ENCODE assay signal across 8 cellular contexts in genomic region chr10:70880077-70880534, GRCh38. TPM values are rescaled to one million over a fixed set of nuclear protein-coding genes. Genes with fewer than 3 reads are reported as not detected.
DNase-seq lines count a peak whose midpoint lies in the region; ATAC-seq, FAIRE-seq and TF ChIP-seq lines count a peak whose summit lies in the region.

No MANE protein-coding gene starts in this region.

- POLR2A ChIA-PET in Caco-2 (lab: Charles Lee): no interaction called here

- no TSS peak for BruUV-seq in Caco-2 (replicated peaks; lab: Mats Ljungman, UMichigan)

- in situ Hi-C loops in astrocyte of the spinal cord (cut with HindIII; ENCODE audit: low sequenced_read_pairs): no loop called here

- CTCF ChIA-PET in Caco-2 (lab: Charles Lee): interaction anchor here (1.2 to 1.5 kb wide), 2 partner anchors 119 to 329 kb away, joined by 3 read pairs; no protein-coding TSS in a partner anchor

- intact Hi-C loops in Caco-2 (cut with micrococcal nuclease; ENCODE audit: unreplicated experiment): loop anchor here (1.0 kb wide), 4 partner anchors 8 to 330 kb away; partner anchors contain the start of genes PCBD1 and SGPL1

- no peak overlapping the region for H3K4me3 Mint-ChIP-seq in Caco-2 (ENCODE audit: unreplicated experiment)

- no peaks in the 10 kb centered on the region for H3K27me3 Mint-ChIP-seq in Caco-2 (ENCODE audit: insufficient read depth, unreplicated experiment)

- peak; percentile 29 for FAIRE-seq in TTC549 (lab: Jason Lieb, UNC)

- DNase-seq in Caco-2 (peak; percentile 87 to 91), H7 (peak; percentile 82), NCI-H187 (lab: John Stamatoyannopoulos, UW) (peak; percentile 21 to 38), astrocyte of the spinal cord (ENCODE audit: low read depth, low spot score) (peak; percentile 78), iPS-NIHi11 (ENCODE audit: low spot score) (peak; percentile 72)
- peak; percentile 58 to 69 for DNase-seq in stimulated activated CD4-positive, alpha-beta T cell treated with anti-CD3 and anti-CD28 coated beads, Interleukin-12 subunit alpha, Interleukin-12 subunit beta, amount 100 ng/mL, for 24 hours (ENCODE audit: low read depth in 2 of 2)

- no peak for ATAC-seq in GM18858 (IDR thresholded peaks at IDR 0.05; ENCODE audit: unreplicated experiment)

- H3K27me3 ChIP-seq in Caco-2 (replicated peaks; ENCODE audit: control insufficient read depth, insufficient read depth, low read length) (no peaks in the 10 kb centered on the region), H7 (ENCODE audit: control insufficient read depth, insufficient read depth, low read length) (no peaks in the 10 kb centered on the region)

- no peaks in the 10 kb centered on the region for H3K9me3 Mint-ChIP-seq in Caco-2 (ENCODE audit: unreplicated experiment)

- H3K27ac Mint-ChIP-seq in Caco-2 (ENCODE audit: unreplicated experiment): no peak overlapping the region

- H3K36me3 ChIP-seq in Caco-2 (ENCODE audit: control insufficient read depth, insufficient read depth, low read length): peaks cover 14% of the 10 kb centered on the region
- H3K36me3 ChIP-seq in H7 (replicated peaks; ENCODE audit: control insufficient read depth, insufficient read depth, low read length): peaks cover 16% of the 10 kb centered on the region

- peaks cover 73% of the 10 kb centered on the region for H3K36me3 Mint-ChIP-seq in Caco-2 (ENCODE audit: insufficient read depth, unreplicated experiment)

- H3K4me3 ChIP-seq in Caco-2 (ENCODE audit: low read depth, low read length) (no peak overlapping the region), H7 (ENCODE audit: insufficient read depth, low read depth, low read length) (no peak overlapping the region), astrocyte of the spinal cord (ENCODE audit: low read depth, low read length) (no peak overlapping the region)

- H3K4me1 ChIP-seq in Caco-2: no peaks in the 10 kb centered on the region

- no peaks in the 10 kb centered on the region for H3K4me1 Mint-ChIP-seq in Caco-2 (ENCODE audit: low read depth, unreplicated experiment)

- H3K9me3 ChIP-seq in Caco-2: no peaks in the 10 kb centered on the region

- TF ChIP-seq CTCF in Caco-2 (IDR thresholded peaks at IDR 0.05; ENCODE audit: insufficient read depth in 1 of 2, low read depth in 1 of 2, low read length in 1 of 2, severe bottlenecking in 1 of 2, unreplicated experiment in 1 of 2): peak; percentile 98
- peak; percentile 89 for TF ChIP-seq CTCF in astrocyte of the spinal cord (IDR thresholded peaks at IDR 0.05; ENCODE audit: low read depth, low read length)

RNA-seq across cellular contexts. Expression of gene PCBD1, which starts 8.3 kb away (rescaled TPM):
- total RNA-seq in Caco-2 (2022): 249 and 252 TPM in 2 replicates
- total RNA-seq in H7 (2014; rRNA removed; shearing (Covaris generic)): 41.1 and 51.1 TPM in 2 replicates

Comparison
In these comparisons a context has a peak if more than half of its experiments do, and no peak if none do; other contexts are left out.
1. DNase-seq: peak in every context shown above with its lines; median percentile 89 in Caco-2; 82 in H7; 78 in astrocyte of the spinal cord; 72 in iPS-NIHi11; 64 in stimulated activated CD4-positive, alpha-beta T cell treated with anti-CD3 and anti-CD28 coated beads, Interleukin-12 subunit alpha, Interleukin-12 subunit beta, amount 100 ng/mL, for 24 hours; 30 in NCI-H187.